ENCODE assay signal across 1 cellular context in the genomic region with DNA sequence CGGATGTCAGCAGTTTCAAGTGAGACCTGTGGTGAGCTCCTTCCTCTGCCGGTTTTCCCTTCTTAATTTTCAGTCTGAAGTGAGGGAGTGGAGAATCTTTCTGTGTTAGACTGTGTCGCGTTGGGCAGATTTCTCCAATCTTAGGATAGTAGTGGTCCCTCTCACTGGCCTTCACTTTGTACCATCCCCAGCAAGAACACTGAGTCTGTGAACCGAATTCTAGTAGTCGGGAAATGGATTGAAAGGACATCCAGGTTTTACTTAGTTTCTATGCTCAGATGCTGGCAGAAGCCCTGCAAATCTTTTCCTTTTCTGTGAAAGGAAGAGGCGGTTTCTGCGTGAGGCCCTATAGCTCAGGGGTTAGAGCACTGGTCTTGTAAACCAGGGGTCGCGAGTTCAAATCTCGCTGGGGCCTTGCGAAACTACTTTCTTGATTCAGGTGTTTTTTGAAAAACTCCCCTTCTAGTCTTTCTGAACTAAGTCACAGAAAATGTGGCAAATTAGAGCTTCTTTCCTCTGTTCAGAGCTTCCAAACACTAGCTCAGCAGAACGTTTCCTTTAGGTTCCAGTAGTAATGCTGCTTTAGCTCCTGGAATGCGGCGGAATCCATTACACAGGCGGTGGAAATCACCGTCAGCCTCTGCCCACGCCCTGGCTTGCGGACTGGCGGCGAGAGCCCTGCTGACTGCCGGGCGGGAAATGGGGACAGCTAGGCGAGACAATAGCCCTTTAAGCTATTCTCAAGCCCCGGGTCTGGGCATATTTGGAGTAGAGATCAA.
TF ChIP-seq lines count a peak whose summit lies in the region.

No MANE protein-coding gene starts in this region.

TF ChIP-seq in HepG2, 621 proteins besides CTCF, POLR2A, EP300 and RAD21 (continued from another document and continues in another):
- no peak for TF ChIP-seq ZXDC (CRISPR knock-in tag; IDR thresholded peaks at IDR 0.05)
- TF ChIP-seq RFX3 (CRISPR knock-in tag; IDR thresholded peaks at IDR 0.05), result no peak
- TF ChIP-seq SOX13 (IDR thresholded peaks at IDR 0.05), result peak; percentile 38; the same call in 1 of the 2 replicates
- TF ChIP-seq SOX13 (CRISPR knock-in tag; conservative IDR thresholded peaks at IDR 0.05 in 1 of 2, IDR thresholded peaks at IDR 0.05 in 1 of 2), result no peak; a peak in 2 of 4 replicates
- TF ChIP-seq ZNF501 (CRISPR knock-in tag; IDR thresholded peaks at IDR 0.05), result no peak
- TF ChIP-seq PAX8 (CRISPR knock-in tag; IDR thresholded peaks at IDR 0.05; ENCODE audit: borderline replicate concordance), result peak; percentile 87; the same call in 1 of the 2 replicates
- 0 out of 2 replicates have a peak, but pooled peaks have one; percentile 20 for TF ChIP-seq ZBTB37 (CRISPR knock-in tag; IDR thresholded peaks at IDR 0.05)
- peak; percentile 93 for TF ChIP-seq TBP (CRISPR knock-in tag; IDR thresholded peaks at IDR 0.05)
- TF ChIP-seq MYPOP (CRISPR knock-in tag; IDR thresholded peaks at IDR 0.05), result peak; percentile 40; the same call in 1 of the 2 replicates
- TF ChIP-seq IKZF1 (IDR thresholded peaks at IDR 0.05), result no peak
- TF ChIP-seq ZFP62 (CRISPR knock-in tag; IDR thresholded peaks at IDR 0.05), result no peak
- peak; percentile 55; the same call in 1 of the 2 replicates for TF ChIP-seq SIX1 (CRISPR knock-in tag; IDR thresholded peaks at IDR 0.05; ENCODE audit: borderline replicate concordance)
- TF ChIP-seq TEAD3 (CRISPR knock-in tag; optimal IDR thresholded peaks at IDR 0.05; ENCODE audit: borderline replicate concordance), result peak; percentile 84
- TF ChIP-seq, protein P1, sequence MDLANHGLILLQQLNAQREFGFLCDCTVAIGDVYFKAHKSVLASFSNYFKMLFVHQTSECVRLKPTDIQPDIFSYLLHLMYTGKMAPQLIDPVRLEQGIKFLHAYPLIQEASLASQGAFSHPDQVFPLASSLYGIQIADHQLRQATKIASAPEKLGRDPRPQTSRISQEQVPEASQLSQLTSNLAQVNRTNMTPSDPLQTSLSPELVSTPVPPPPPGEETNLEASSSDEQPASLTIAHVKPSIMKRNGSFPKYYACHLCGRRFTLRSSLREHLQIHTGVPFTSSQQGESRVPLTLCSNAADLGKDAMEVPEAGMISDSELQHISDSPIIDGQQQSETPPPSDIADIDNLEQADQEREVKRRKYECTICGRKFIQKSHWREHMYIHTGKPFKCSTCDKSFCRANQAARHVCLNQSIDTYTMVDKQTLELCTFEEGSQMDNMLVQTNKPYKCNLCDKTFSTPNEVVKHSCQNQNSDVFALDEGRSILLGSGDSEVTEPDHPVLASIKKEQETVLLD (CRISPR knock-in tag; IDR thresholded peaks at IDR 0.05; ENCODE audit: low read depth), result no peak
- no peak for TF ChIP-seq ZNF10 (CRISPR knock-in tag; IDR thresholded peaks at IDR 0.05; ENCODE audit: borderline replicate concordance, low read depth)
- TF ChIP-seq TCF12 (IDR thresholded peaks at IDR 0.05), result no peak
- TF ChIP-seq TCF12 (CRISPR knock-in tag; IDR thresholded peaks at IDR 0.05), result no peak
- TF ChIP-seq SRY (CRISPR knock-in tag; IDR thresholded peaks at IDR 0.05), result 0 out of 2 replicates have a peak, but pooled peaks have one; percentile 67
- TF ChIP-seq ZNF615 (CRISPR knock-in tag; IDR thresholded peaks at IDR 0.05; ENCODE audit: borderline replicate concordance), result peak; percentile 87; the same call in 1 of the 2 replicates
- TF ChIP-seq ZNF280D (CRISPR knock-in tag; IDR thresholded peaks at IDR 0.05), result peak; percentile 65; the same call in 1 of the 2 replicates
- no peak for TF ChIP-seq ZBTB1 (CRISPR knock-in tag; IDR thresholded peaks at IDR 0.05; ENCODE audit: borderline replicate concordance)
- peak; percentile 73; the same call in 1 of the 2 replicates for TF ChIP-seq TFAP4 (IDR thresholded peaks at IDR 0.05; ENCODE audit: borderline replicate concordance, low read depth)
- peak; percentile 7; the same call in 1 of the 2 replicates for TF ChIP-seq ZSCAN21 (CRISPR knock-in tag; IDR thresholded peaks at IDR 0.05; ENCODE audit: borderline replicate concordance)
- TF ChIP-seq ZNF230 (CRISPR knock-in tag; IDR thresholded peaks at IDR 0.05), result peak; percentile 28; the same call in 1 of the 2 replicates
- TF ChIP-seq, protein P2, sequence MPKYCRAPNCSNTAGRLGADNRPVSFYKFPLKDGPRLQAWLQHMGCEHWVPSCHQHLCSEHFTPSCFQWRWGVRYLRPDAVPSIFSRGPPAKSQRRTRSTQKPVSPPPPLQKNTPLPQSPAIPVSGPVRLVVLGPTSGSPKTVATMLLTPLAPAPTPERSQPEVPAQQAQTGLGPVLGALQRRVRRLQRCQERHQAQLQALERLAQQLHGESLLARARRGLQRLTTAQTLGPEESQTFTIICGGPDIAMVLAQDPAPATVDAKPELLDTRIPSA (CRISPR knock-in tag; IDR thresholded peaks at IDR 0.05; ENCODE audit: borderline replicate concordance), result 0 out of 2 replicates have a peak, but pooled peaks have one; percentile 32
- peak; percentile 49 for TF ChIP-seq RBFOX2 (IDR thresholded peaks at IDR 0.05; ENCODE audit: low read depth, low read length)
- no peak for TF ChIP-seq ZNF318 (CRISPR knock-in tag; IDR thresholded peaks at IDR 0.05)
- peak; percentile 71; the same call in 1 of the 2 replicates for TF ChIP-seq NCOR1 (IDR thresholded peaks at IDR 0.05; ENCODE audit: borderline replicate concordance, low read length)
- no peak for TF ChIP-seq KMT2B (CRISPR knock-in tag; IDR thresholded peaks at IDR 0.05)
- TF ChIP-seq ADNP (CRISPR knock-in tag; IDR thresholded peaks at IDR 0.05), result peak; percentile 92
- TF ChIP-seq ZKSCAN1 (IDR thresholded peaks at IDR 0.05; ENCODE audit: low read length), result peak; percentile 46; the same call in 1 of the 2 replicates
